ENCODE assay signal across 9 cellular contexts in genomic region chr21:45293214-45293725, GRCh38. TPM values are rescaled to one million over a fixed set of nuclear protein-coding genes. Genes with fewer than 3 reads are reported as not detected.
A peak's percentile ranks its signal among the peaks of the same experiment; 100 is the strongest.
DNase-seq lines count a peak whose midpoint lies in the region; ATAC-seq and TF ChIP-seq lines count a peak whose summit lies in the region.
"Had no signal": no experiment of that assay in that cellular context is flagged by ENCODE, and none has a peak within 500 bp of the region (broad histone marks: within the 10 kb centered on the region; RNA-seq: fewer than 3 reads in every experiment).

No MANE protein-coding gene starts in this region.

- no peaks in the 10 kb centered on the region for H3K27me3 ChIP-seq in gastroesophageal sphincter
- H3K27me3 ChIP-seq in ovary, result no peaks in the 10 kb centered on the region

- no peak for TF ChIP-seq EP300 in gastroesophageal sphincter (IDR thresholded peaks at IDR 0.05)
- TF ChIP-seq EP300 in ovary (IDR thresholded peaks at IDR 0.05), result no peak

- TF ChIP-seq CTCF in gastroesophageal sphincter (IDR thresholded peaks at IDR 0.05) (no peak), ovary (IDR thresholded peaks at IDR 0.05) (no peak)

- no peaks in the 10 kb centered on the region for H3K9me3 Mint-ChIP-seq in stimulated activated naive CD8-positive, alpha-beta T cell treated with anti-CD3 and anti-CD28 coated beads, Interleukin-15, amount 100 ng/mL, for 72 hours

- peaks cover 38% of the 10 kb centered on the region for H3K4me1 Mint-ChIP-seq in stimulated activated naive CD8-positive, alpha-beta T cell treated with anti-CD3 and anti-CD28 coated beads, Interleukin-15, amount 100 ng/mL, for 72 hours

- intact Hi-C loops in ovary (cut with DNase I), result loop anchor here in 3 of 4 donors (1.0 to 10.0 kb wide), 3 partner anchors 112 to 146 kb away; partner anchors contain the start of gene COL18A1 (in 1 of the 3)

- TF ChIP-seq POLR2A in gastroesophageal sphincter (IDR thresholded peaks at IDR 0.05) (no peak), ovary (IDR thresholded peaks at IDR 0.05) (no peak)

- H3K4me3 ChIP-seq in gastroesophageal sphincter (no peak overlapping the region), ovary (no peak overlapping the region)

- ATAC-seq in stimulated activated naive CD8-positive, alpha-beta T cell treated with anti-CD3 and anti-CD28 coated beads, Interleukin-15, amount 100 ng/mL, for 72 hours, result no peak
- no peak for ATAC-seq in stimulated activated naive CD8-positive, alpha-beta T cell treated with anti-CD3 and anti-CD28 coated beads, Interleukin-15, Interleukin-2, amounts not matched to agents 100 U/mL and 50 U/mL, for 24 hours
- ATAC-seq in gastroesophageal sphincter (no peak), HG03521 (IDR thresholded peaks at IDR 0.05; ENCODE audit: unreplicated experiment) (no peak)

- WGBS in gastroesophageal sphincter (ENCODE audit: low coverage in 1 of 2), 2 donors, result 73 to 82% methylated on average over 5 to 10 of the region's 19 CpGs
- WGBS in ovary, 3 donors, result 72 to 73% (median 72%) methylated on average over 19 of the region's 19 CpGs

- DNase-seq in stimulated activated naive CD8-positive, alpha-beta T cell treated with anti-CD3 and anti-CD28 coated beads, Interleukin-15, amount 100 ng/mL, for 72 hours, result no peak
- no peak for DNase-seq in stimulated activated naive CD8-positive, alpha-beta T cell treated with anti-CD3 and anti-CD28 coated beads, Interleukin-15, Interleukin-2, amounts not matched to agents 100 U/mL and 50 U/mL, for 24 hours
- DNase-seq in ovary, result peak in 3 of 5 donors; percentile 43 to 66 (median 65)
- DNase-seq in NOMO-1 (lab: John Stamatoyannopoulos, UW; ENCODE audit: unreplicated experiment in 2 of 2), result no peak
- no peak for DNase-seq in occipital lobe (lab: John Stamatoyannopoulos, UW)
- DNase-seq in UCSD-AML1 (lab: John Stamatoyannopoulos, UW; ENCODE audit: unreplicated experiment), result no peak

- peak overlapping the region; percentile 72 to 96 for H3K27ac Mint-ChIP-seq in stimulated activated naive CD8-positive, alpha-beta T cell treated with anti-CD3 and anti-CD28 coated beads, Interleukin-15, amount 100 ng/mL, for 72 hours

- H3K27ac ChIP-seq in gastroesophageal sphincter, result peak overlapping the region; percentile 69 to 92 (median 89)
- H3K27ac ChIP-seq in ovary, result peak overlapping the region; percentile 95 to 97
- H3K27ac ChIP-seq: C4-2B had no signal

- H3K9me3 ChIP-seq in gastroesophageal sphincter (no peaks in the 10 kb centered on the region), ovary (no peaks in the 10 kb centered on the region)

- peaks cover 6% of the 10 kb centered on the region for H3K27me3 Mint-ChIP-seq in stimulated activated naive CD8-positive, alpha-beta T cell treated with anti-CD3 and anti-CD28 coated beads, Interleukin-15, amount 100 ng/mL, for 72 hours

- H3K4me3 Mint-ChIP-seq in stimulated activated naive CD8-positive, alpha-beta T cell treated with anti-CD3 and anti-CD28 coated beads, Interleukin-15, amount 100 ng/mL, for 72 hours, result peak overlapping the region in 1 of 2 donors; percentile 70

- H3K4me1 ChIP-seq in gastroesophageal sphincter (peaks cover 0 to 65% (median 37%) of the 10 kb centered on the region in 3 donors), ovary (ENCODE audit: insufficient read depth) (peaks cover 32% of the 10 kb centered on the region)

- H3K36me3 ChIP-seq in gastroesophageal sphincter (no peaks in the 10 kb centered on the region), ovary (no peaks in the 10 kb centered on the region)

RNA-seq across cellular contexts. Expression of gene POFUT2, which starts 5.6 kb away (rescaled TPM):
- total RNA-seq in gastroesophageal sphincter (10 to 100 TPM; 17.6 to 31.1 (median 24.2) TPM), ovary (10 to 100 TPM; 26.2 to 48.2 (median 40.1) TPM), occipital lobe (9.8 TPM)
- 10 to 100 TPM; 25.7 to 52.9 TPM for polyA plus RNA-seq in ovary

Comparison
In these comparisons a context has a peak if more than half of its experiments do, and no peak if none do; other contexts are left out.
1. DNase-seq: peak in ovary (3 of 5); none in stimulated activated naive CD8-positive, alpha-beta T cell treated with anti-CD3 and anti-CD28 coated beads, Interleukin-15, amount 100 ng/mL, for 72 hours (0 of 2), stimulated activated naive CD8-positive, alpha-beta T cell treated with anti-CD3 and anti-CD28 coated beads, Interleukin-15, Interleukin-2, amounts not matched to agents 100 U/mL and 50 U/mL, for 24 hours (single experiment), NOMO-1 (0 of 2), occipital lobe (single experiment) and UCSD-AML1 (single experiment).